1 cellular context compared by ENCODE assay signal in the genomic region with DNA sequence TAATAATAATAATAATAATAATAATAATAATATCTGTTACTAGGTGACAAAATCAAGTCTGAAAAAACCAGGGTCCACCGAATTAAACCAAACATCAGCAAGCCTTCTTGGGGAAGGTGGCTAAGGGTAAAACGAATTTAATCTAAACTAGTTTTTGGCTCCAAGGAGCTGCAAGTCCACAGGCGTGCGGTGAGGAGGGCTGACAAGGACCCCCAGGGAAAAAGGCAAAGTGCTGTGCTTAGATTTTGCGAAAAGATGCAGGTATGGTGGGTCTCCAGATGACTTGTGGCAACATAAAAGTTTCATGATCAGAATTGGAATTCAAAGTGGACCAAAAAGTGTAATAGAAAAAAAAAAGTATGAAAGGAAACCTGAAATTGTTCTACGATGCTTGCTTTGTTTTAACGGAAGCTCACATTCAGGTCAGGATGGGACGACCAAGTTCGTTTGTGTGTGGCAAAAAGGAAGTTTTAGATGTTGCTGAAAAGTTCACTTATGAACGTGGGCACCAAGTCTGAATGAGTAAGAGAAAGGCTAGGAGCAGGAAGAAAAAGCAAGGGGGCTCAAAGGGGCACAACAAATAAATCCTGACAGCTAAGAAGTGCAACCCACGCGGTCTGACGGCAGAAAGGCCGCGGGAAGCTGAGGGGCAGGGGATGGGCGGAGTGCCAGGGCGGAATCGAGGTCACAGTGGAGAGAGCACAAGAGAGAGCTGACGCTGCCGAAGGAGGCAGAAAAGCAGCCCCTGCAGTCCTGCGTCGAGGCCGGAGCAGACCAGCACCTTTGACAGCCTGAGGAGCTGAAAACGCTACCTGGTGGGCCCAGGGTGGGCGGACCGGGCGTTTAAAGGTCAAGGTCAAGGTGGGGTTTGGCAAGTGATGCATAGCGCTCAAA.
TF ChIP-seq lines count a peak whose summit lies in the region.

No MANE protein-coding gene starts in this region.

TF ChIP-seq in HepG2, 621 proteins besides CTCF, POLR2A, EP300 and RAD21 (continued from another document and continues in another):
- TF ChIP-seq, protein P1, sequence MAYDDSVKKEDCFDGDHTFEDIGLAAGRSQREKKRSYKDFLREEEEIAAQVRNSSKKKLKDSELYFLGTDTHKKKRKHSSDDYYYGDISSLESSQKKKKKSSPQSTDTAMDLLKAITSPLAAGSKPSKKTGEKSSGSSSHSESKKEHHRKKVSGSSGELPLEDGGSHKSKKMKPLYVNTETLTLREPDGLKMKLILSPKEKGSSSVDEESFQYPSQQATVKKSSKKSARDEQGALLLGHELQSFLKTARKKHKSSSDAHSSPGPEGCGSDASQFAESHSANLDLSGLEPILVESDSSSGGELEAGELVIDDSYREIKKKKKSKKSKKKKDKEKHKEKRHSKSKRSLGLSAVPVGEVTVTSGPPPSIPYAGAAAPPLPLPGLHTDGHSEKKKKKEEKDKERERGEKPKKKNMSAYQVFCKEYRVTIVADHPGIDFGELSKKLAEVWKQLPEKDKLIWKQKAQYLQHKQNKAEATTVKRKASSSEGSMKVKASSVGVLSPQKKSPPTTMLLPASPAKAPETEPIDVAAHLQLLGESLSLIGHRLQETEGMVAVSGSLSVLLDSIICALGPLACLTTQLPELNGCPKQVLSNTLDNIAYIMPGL (CRISPR knock-in tag; IDR thresholded peaks at IDR 0.05; ENCODE audit: borderline replicate concordance in 1 of 2, low read depth in 1 of 2) = peak in 1 of 2 experiments; percentile 50; a peak in 2 of 4 replicates
- no peak for TF ChIP-seq FOSL1 (CRISPR knock-in tag; IDR thresholded peaks at IDR 0.05; ENCODE audit: borderline replicate concordance)
- TF ChIP-seq U2AF2 (IDR thresholded peaks at IDR 0.05; ENCODE audit: low read depth, low read length) = no peak
- no peak for TF ChIP-seq TAF15 (IDR thresholded peaks at IDR 0.05; ENCODE audit: low read depth, low read length, poor library complexity, severe bottlenecking)
- TF ChIP-seq ZNF557 (CRISPR knock-in tag; IDR thresholded peaks at IDR 0.05) = no peak
- no peak for TF ChIP-seq ZNF430 (CRISPR knock-in tag; IDR thresholded peaks at IDR 0.05)
- TF ChIP-seq ATF1 (CRISPR knock-in tag; IDR thresholded peaks at IDR 0.05) = no peak
- no peak for TF ChIP-seq ZNF253 (CRISPR knock-in tag; IDR thresholded peaks at IDR 0.05; ENCODE audit: borderline replicate concordance)
- TF ChIP-seq BCL6 (CRISPR knock-in tag; IDR thresholded peaks at IDR 0.05) = peak; percentile 6; the same call in 1 of the 2 replicates
- TF ChIP-seq ZNF275 (CRISPR knock-in tag; IDR thresholded peaks at IDR 0.05; ENCODE audit: borderline replicate concordance) = no peak
- TF ChIP-seq NCOA5 (CRISPR knock-in tag; IDR thresholded peaks at IDR 0.05) = no peak
- peak; percentile 53; the same call in 1 of the 2 replicates for TF ChIP-seq HNF4A (CRISPR knock-in tag; IDR thresholded peaks at IDR 0.05)
- TF ChIP-seq MBNL3 (CRISPR knock-in tag; conservative IDR thresholded peaks at IDR 0.05) = no peak
- TF ChIP-seq SRF (IDR thresholded peaks at IDR 0.05; ENCODE audit: low read depth, low read length) = no peak
- TF ChIP-seq, protein P2, sequence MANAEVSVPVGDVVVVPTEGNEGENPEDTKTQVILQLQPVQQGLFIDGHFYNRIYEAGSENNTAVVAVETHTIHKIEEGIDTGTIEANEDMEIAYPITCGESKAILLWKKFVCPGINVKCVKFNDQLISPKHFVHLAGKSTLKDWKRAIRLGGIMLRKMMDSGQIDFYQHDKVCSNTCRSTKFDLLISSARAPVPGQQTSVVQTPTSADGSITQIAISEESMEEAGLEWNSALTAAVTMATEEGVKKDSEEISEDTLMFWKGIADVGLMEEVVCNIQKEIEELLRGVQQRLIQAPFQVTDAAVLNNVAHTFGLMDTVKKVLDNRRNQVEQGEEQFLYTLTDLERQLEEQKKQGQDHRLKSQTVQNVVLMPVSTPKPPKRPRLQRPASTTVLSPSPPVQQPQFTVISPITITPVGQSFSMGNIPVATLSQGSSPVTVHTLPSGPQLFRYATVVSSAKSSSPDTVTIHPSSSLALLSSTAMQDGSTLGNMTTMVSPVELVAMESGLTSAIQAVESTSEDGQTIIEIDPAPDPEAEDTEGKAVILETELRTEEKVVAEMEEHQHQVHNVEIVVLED (CRISPR knock-in tag; IDR thresholded peaks at IDR 0.05; ENCODE audit: borderline replicate concordance) = no peak
- no peak; the same call in 1 of the 2 replicates for TF ChIP-seq ZNF225 (CRISPR knock-in tag; IDR thresholded peaks at IDR 0.05)
- TF ChIP-seq, protein P3, sequence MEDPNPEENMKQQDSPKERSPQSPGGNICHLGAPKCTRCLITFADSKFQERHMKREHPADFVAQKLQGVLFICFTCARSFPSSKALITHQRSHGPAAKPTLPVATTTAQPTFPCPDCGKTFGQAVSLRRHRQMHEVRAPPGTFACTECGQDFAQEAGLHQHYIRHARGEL (CRISPR knock-in tag; IDR thresholded peaks at IDR 0.05) = no peak
- peak; percentile 10; the same call in 1 of the 2 replicates for TF ChIP-seq SOX5 (CRISPR knock-in tag; IDR thresholded peaks at IDR 0.05; ENCODE audit: borderline replicate concordance)
- TF ChIP-seq ZNF792 (CRISPR knock-in tag; IDR thresholded peaks at IDR 0.05) = no peak
- TF ChIP-seq SAFB2 (CRISPR knock-in tag; IDR thresholded peaks at IDR 0.05; ENCODE audit: borderline replicate concordance, low read depth) = no peak
- peak; percentile 80 for TF ChIP-seq ZC3H13 (CRISPR knock-in tag; IDR thresholded peaks at IDR 0.05)
- TF ChIP-seq ZMYM3 (CRISPR knock-in tag; IDR thresholded peaks at IDR 0.05) = no peak
- no peak for TF ChIP-seq ZNF567 (CRISPR knock-in tag; IDR thresholded peaks at IDR 0.05; ENCODE audit: borderline replicate concordance)
- TF ChIP-seq PCBP2 (optimal IDR thresholded peaks at IDR 0.05; ENCODE audit: low read depth, low read length, poor library complexity, severe bottlenecking) = no peak
- no peak for TF ChIP-seq ZFYVE20 (CRISPR knock-in tag; IDR thresholded peaks at IDR 0.05; ENCODE audit: borderline replicate concordance, low read depth)
- TF ChIP-seq ZNF841 (CRISPR knock-in tag; IDR thresholded peaks at IDR 0.05; ENCODE audit: borderline replicate concordance) = no peak
- TF ChIP-seq, protein P4, sequence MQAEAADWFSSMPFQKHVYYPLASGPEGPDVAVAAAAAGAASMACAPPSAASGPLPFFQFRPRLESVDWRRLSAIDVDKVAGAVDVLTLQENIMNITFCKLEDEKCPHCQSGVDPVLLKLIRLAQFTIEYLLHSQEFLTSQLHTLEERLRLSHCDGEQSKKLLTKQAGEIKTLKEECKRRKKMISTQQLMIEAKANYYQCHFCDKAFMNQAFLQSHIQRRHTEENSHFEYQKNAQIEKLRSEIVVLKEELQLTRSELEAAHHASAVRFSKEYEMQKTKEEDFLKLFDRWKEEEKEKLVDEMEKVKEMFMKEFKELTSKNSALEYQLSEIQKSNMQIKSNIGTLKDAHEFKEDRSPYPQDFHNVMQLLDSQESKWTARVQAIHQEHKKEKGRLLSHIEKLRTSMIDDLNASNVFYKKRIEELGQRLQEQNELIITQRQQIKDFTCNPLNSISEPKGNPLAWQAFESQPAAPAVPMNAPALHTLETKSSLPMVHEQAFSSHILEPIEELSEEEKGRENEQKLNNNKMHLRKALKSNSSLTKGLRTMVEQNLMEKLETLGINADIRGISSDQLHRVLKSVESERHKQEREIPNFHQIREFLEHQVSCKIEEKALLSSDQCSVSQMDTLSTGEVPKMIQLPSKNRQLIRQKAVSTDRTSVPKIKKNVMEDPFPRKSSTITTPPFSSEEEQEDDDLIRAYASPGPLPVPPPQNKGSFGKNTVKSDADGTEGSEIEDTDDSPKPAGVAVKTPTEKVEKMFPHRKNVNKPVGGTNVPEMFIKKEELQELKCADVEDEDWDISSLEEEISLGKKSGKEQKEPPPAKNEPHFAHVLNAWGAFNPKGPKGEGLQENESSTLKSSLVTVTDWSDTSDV (CRISPR knock-in tag; IDR thresholded peaks at IDR 0.05) = no peak
- no peak for TF ChIP-seq ZNF207 (IDR thresholded peaks at IDR 0.05; ENCODE audit: borderline replicate concordance)
- no peak for TF ChIP-seq SNAPC2 (CRISPR knock-in tag; IDR thresholded peaks at IDR 0.05)
- peak; percentile 9 for TF ChIP-seq MED8 (CRISPR knock-in tag; IDR thresholded peaks at IDR 0.05; ENCODE audit: insufficient replicate concordance)
- no peak for TF ChIP-seq ZFX (CRISPR knock-in tag; IDR thresholded peaks at IDR 0.05; ENCODE audit: low read depth)
- no peak for TF ChIP-seq TERF1 (CRISPR knock-in tag; IDR thresholded peaks at IDR 0.05)
- TF ChIP-seq ZFY (CRISPR knock-in tag; IDR thresholded peaks at IDR 0.05) = no peak; the same call in 1 of the 2 replicates
- no peak for TF ChIP-seq ZNF230 (CRISPR knock-in tag; IDR thresholded peaks at IDR 0.05)
- TF ChIP-seq PCBP1 (IDR thresholded peaks at IDR 0.05; ENCODE audit: borderline replicate concordance, low read depth, low read length) = no peak
- TF ChIP-seq MIXL1 (CRISPR knock-in tag; IDR thresholded peaks at IDR 0.05) = no peak
- no peak for TF ChIP-seq ZNF10 (CRISPR knock-in tag; IDR thresholded peaks at IDR 0.05; ENCODE audit: borderline replicate concordance, low read depth)
- TF ChIP-seq, protein P5, sequence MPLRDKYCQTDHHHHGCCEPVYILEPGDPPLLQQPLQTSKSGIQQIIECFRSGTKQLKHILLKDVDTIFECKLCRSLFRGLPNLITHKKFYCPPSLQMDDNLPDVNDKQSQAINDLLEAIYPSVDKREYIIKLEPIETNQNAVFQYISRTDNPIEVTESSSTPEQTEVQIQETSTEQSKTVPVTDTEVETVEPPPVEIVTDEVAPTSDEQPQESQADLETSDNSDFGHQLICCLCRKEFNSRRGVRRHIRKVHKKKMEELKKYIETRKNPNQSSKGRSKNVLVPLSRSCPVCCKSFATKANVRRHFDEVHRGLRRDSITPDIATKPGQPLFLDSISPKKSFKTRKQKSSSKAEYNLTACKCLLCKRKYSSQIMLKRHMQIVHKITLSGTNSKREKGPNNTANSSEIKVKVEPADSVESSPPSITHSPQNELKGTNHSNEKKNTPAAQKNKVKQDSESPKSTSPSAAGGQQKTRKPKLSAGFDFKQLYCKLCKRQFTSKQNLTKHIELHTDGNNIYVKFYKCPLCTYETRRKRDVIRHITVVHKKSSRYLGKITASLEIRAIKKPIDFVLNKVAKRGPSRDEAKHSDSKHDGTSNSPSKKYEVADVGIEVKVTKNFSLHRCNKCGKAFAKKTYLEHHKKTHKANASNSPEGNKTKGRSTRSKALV (CRISPR knock-in tag; IDR thresholded peaks at IDR 0.05) = no peak
- no peak; the same call in 1 of the 2 replicates for TF ChIP-seq HIC2 (CRISPR knock-in tag; IDR thresholded peaks at IDR 0.05; ENCODE audit: low read depth)
- 0 out of 2 replicates have a peak, but pooled peaks have one; percentile 11 for TF ChIP-seq CREM (IDR thresholded peaks at IDR 0.05)
- no peak for TF ChIP-seq CREM (CRISPR knock-in tag; IDR thresholded peaks at IDR 0.05)
- no peak for TF ChIP-seq ZNF431 (CRISPR knock-in tag; IDR thresholded peaks at IDR 0.05; ENCODE audit: borderline replicate concordance, low read depth)
- no peak for TF ChIP-seq TBX3 (IDR thresholded peaks at IDR 0.05; ENCODE audit: borderline replicate concordance)
- no peak for TF ChIP-seq ZNF350 (CRISPR knock-in tag; IDR thresholded peaks at IDR 0.05; ENCODE audit: borderline replicate concordance, low read depth)
- TF ChIP-seq, protein P6, sequence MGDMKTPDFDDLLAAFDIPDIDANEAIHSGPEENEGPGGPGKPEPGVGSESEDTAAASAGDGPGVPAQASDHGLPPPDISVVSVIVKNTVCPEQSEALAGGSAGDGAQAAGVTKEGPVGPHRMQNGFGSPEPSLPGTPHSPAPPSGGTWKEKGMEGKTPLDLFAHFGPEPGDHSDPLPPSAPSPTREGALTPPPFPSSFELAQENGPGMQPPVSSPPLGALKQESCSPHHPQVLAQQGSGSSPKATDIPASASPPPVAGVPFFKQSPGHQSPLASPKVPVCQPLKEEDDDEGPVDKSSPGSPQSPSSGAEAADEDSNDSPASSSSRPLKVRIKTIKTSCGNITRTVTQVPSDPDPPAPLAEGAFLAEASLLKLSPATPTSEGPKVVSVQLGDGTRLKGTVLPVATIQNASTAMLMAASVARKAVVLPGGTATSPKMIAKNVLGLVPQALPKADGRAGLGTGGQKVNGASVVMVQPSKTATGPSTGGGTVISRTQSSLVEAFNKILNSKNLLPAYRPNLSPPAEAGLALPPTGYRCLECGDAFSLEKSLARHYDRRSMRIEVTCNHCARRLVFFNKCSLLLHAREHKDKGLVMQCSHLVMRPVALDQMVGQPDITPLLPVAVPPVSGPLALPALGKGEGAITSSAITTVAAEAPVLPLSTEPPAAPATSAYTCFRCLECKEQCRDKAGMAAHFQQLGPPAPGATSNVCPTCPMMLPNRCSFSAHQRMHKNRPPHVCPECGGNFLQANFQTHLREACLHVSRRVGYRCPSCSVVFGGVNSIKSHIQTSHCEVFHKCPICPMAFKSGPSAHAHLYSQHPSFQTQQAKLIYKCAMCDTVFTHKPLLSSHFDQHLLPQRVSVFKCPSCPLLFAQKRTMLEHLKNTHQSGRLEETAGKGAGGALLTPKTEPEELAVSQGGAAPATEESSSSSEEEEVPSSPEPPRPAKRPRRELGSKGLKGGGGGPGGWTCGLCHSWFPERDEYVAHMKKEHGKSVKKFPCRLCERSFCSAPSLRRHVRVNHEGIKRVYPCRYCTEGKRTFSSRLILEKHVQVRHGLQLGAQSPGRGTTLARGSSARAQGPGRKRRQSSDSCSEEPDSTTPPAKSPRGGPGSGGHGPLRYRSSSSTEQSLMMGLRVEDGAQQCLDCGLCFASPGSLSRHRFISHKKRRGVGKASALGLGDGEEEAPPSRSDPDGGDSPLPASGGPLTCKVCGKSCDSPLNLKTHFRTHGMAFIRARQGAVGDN (CRISPR knock-in tag; IDR thresholded peaks at IDR 0.05) = peak; percentile 60
